Comparison of ENCODE assay signal across 1 cellular context in genomic region chr6:87701676-87702588, GRCh38.
TF ChIP-seq lines count a peak whose summit lies in the region.

AKIRIN2 (minus strand) TSS chr6:87702233; CDS start chr6:87701684, 549 bp downstream.

TF ChIP-seq in HepG2, 621 proteins besides CTCF, POLR2A, EP300 and RAD21 (continued from another document and continues in another):
- TF ChIP-seq ARID4A (CRISPR knock-in tag; IDR thresholded peaks at IDR 0.05; ENCODE audit: borderline replicate concordance) (peak; percentile 86), ZNF142 (CRISPR knock-in tag; IDR thresholded peaks at IDR 0.05) (no peak), LBX2 (CRISPR knock-in tag; IDR thresholded peaks at IDR 0.05; ENCODE audit: borderline replicate concordance) (no peak; the same call in 1 of the 2 replicates), MATR3 (CRISPR knock-in tag; IDR thresholded peaks at IDR 0.05) (no peak), SMAD1 (CRISPR knock-in tag; IDR thresholded peaks at IDR 0.05; ENCODE audit: borderline replicate concordance, low read depth) (peak; percentile 70; the same call in 1 of the 2 replicates), ZNF570 (CRISPR knock-in tag; IDR thresholded peaks at IDR 0.05; ENCODE audit: borderline replicate concordance) (no peak), ZNF512 (CRISPR knock-in tag; IDR thresholded peaks at IDR 0.05) (no peak), SRSF4 (IDR thresholded peaks at IDR 0.05; ENCODE audit: low read depth, low read length, poor library complexity, severe bottlenecking) (no peak), BCL3 (CRISPR knock-in tag; IDR thresholded peaks at IDR 0.05) (no peak), JUNB (CRISPR knock-in tag; IDR thresholded peaks at IDR 0.05; ENCODE audit: borderline replicate concordance) (no peak), SP1 (IDR thresholded peaks at IDR 0.05) (no peak), SP1 (CRISPR knock-in tag; IDR thresholded peaks at IDR 0.05) (peak; percentile 87), PPARG (CRISPR knock-in tag; conservative IDR thresholded peaks at IDR 0.05) (no peak), KDM5B (CRISPR knock-in tag; IDR thresholded peaks at IDR 0.05; ENCODE audit: borderline replicate concordance) (peak; percentile 90), ZKSCAN8 (CRISPR knock-in tag; IDR thresholded peaks at IDR 0.05; ENCODE audit: borderline replicate concordance) (peak; percentile 15; the same call in 1 of the 2 replicates), HES4 (CRISPR knock-in tag; IDR thresholded peaks at IDR 0.05; ENCODE audit: borderline replicate concordance) (no peak), ZNF589 (CRISPR knock-in tag; conservative IDR thresholded peaks at IDR 0.05) (0 out of 2 replicates have a peak, but pooled peaks have one; percentile 28), ZBTB37 (CRISPR knock-in tag; IDR thresholded peaks at IDR 0.05) (no peak), SYNCRIP (IDR thresholded peaks at IDR 0.05; ENCODE audit: insufficient read depth, low read depth, low read length) (no peak), ZNF281 (CRISPR knock-in tag; IDR thresholded peaks at IDR 0.05; ENCODE audit: borderline replicate concordance) (no peak), POGZ (CRISPR knock-in tag; IDR thresholded peaks at IDR 0.05) (peak; percentile 82), ZNF292 (CRISPR knock-in tag; IDR thresholded peaks at IDR 0.05; ENCODE audit: borderline replicate concordance, low read depth) (peak; percentile 12; the same call in 1 of the 2 replicates), ZBTB10 (CRISPR knock-in tag; IDR thresholded peaks at IDR 0.05; ENCODE audit: borderline replicate concordance) (no peak; the same call in 1 of the 2 replicates), GATAD1 (CRISPR knock-in tag; IDR thresholded peaks at IDR 0.05) (peak; percentile 70), CBX5 (CRISPR knock-in tag; IDR thresholded peaks at IDR 0.05; ENCODE audit: borderline replicate concordance) (no peak), HMG20A (CRISPR knock-in tag; IDR thresholded peaks at IDR 0.05; ENCODE audit: borderline replicate concordance) (no peak), THAP9 (CRISPR knock-in tag; IDR thresholded peaks at IDR 0.05; ENCODE audit: borderline replicate concordance) (peak; percentile 80; the same call in 1 of the 2 replicates), ZNF7 (CRISPR knock-in tag; IDR thresholded peaks at IDR 0.05) (no peak), AGO1 (IDR thresholded peaks at IDR 0.05; ENCODE audit: low read depth, low read length, poor library complexity, severe bottlenecking) (no peak), ZNF296 (CRISPR knock-in tag; conservative IDR thresholded peaks at IDR 0.05) (no peak), GTF3A (CRISPR knock-in tag; conservative IDR thresholded peaks at IDR 0.05) (no peak)
